Comparison of ENCODE assay signal across 18 cellular contexts in genomic region chr12:55809274-55809673, GRCh38. TPM values are rescaled to one million over a fixed set of nuclear protein-coding genes. Genes with fewer than 3 reads are reported as not detected.
A peak's percentile ranks its signal among the peaks of the same experiment; 100 is the strongest.
DNase-seq lines count a peak whose midpoint lies in the region; ATAC-seq, FAIRE-seq and TF ChIP-seq lines count a peak whose summit lies in the region.
"Had no signal": no experiment of that assay in that cellular context is flagged by ENCODE, and none has a peak within 500 bp of the region (broad histone marks: within the 10 kb centered on the region; RNA-seq: fewer than 3 reads in every experiment).

No MANE protein-coding gene starts in this region.

- POLR2A ChIA-PET in activated CD4-positive, alpha-beta T cell treated with anti-CD3 and anti-CD28 coated beads for 36 hours (lab: Charles Lee) = interaction anchor here (0.7 kb wide), 1 partner anchor 84 kb away, joined by 4 read pairs; no protein-coding TSS in a partner anchor
- POLR2A ChIA-PET in WTC11 (lab: Charles Lee) = interaction anchor here (1.8 kb wide), 1 partner anchor 9 kb away, joined by 5 read pairs; the partner anchor contains the start of genes ORMDL2 and SARNP

- intact Hi-C loops in activated CD4-positive, alpha-beta T cell treated with anti-CD3 and anti-CD28 coated beads for 36 hours (cut with DNase I, micrococcal nuclease) = no loop called here
- intact Hi-C loops in Right ventricle myocardium superior (cut with DNase I) (no loop called here), heart right ventricle (cut with DNase I) (no loop called here)

- H3K4me3 ChIP-seq in heart right ventricle = no peak overlapping the region
- H3K4me3 ChIP-seq: BLaER1, GM12878, GM23338 had no signal

- no peak for ATAC-seq in activated CD4-positive, alpha-beta T cell treated with anti-CD3 and anti-CD28 coated beads for 36 hours
- ATAC-seq in Right ventricle myocardium superior (ENCODE audit: poor library complexity) (peak; percentile 8), heart right ventricle (no peak), WTC11 (no peak)
- no peak for ATAC-seq in stimulated activated effector memory CD8-positive, alpha-beta T cell treated with anti-CD3 and anti-CD28 coated beads, Interleukin-12 subunit alpha, Interleukin-12 subunit beta, amount 100 ng/mL, for 72 hours
- ATAC-seq: GM12878, GM23338 had no signal

- CTCF ChIA-PET in activated CD4-positive, alpha-beta T cell treated with anti-CD3 and anti-CD28 coated beads for 36 hours (lab: Charles Lee) = interaction anchor here (0.6 to 1.3 kb wide), 6 partner anchors 13 to 127 kb away, joined by 3 to 5 read pairs (median 4); no protein-coding TSS in a partner anchor
- CTCF ChIA-PET in WTC11 (lab: Charles Lee) = interaction anchor here (1.6 kb wide), 1 partner anchor 71 kb away, joined by 5 read pairs; no protein-coding TSS in a partner anchor

- no peak overlapping the region for H3K27ac ChIP-seq in heart right ventricle
- H3K27ac ChIP-seq: 22Rv1, BLaER1 had no signal

- TF ChIP-seq CTCF in heart right ventricle (IDR thresholded peaks at IDR 0.05) = no peak
- no peak for TF ChIP-seq CTCF in WTC11 (IDR thresholded peaks at IDR 0.05)

- H3K4me3 Mint-ChIP-seq in activated CD4-positive, alpha-beta T cell treated with anti-CD3 and anti-CD28 coated beads for 36 hours = no peak overlapping the region
- H3K4me3 Mint-ChIP-seq in WTC11 = no peak overlapping the region
- H3K4me3 Mint-ChIP-seq in stimulated activated effector memory CD8-positive, alpha-beta T cell treated with anti-CD3 and anti-CD28 coated beads, Interleukin-12 subunit alpha, Interleukin-12 subunit beta, amount 100 ng/mL, for 72 hours = no peak overlapping the region
- H3K4me3 Mint-ChIP-seq: GM23338 had no signal

- H3K4me1 ChIP-seq in heart right ventricle = peaks cover 0 to 47% (median 17%) of the 10 kb centered on the region in 9 donors

- no peak for FAIRE-seq in HTR-8/SVneo (lab: Jason Lieb, UNC)
- FAIRE-seq: GM12878, GM18507 had no signal

- H3K27ac Mint-ChIP-seq in activated CD4-positive, alpha-beta T cell treated with anti-CD3 and anti-CD28 coated beads for 36 hours = peak overlapping the region; percentile 19
- H3K27ac Mint-ChIP-seq in WTC11 = no peak overlapping the region
- H3K27ac Mint-ChIP-seq in stimulated activated effector memory CD8-positive, alpha-beta T cell treated with anti-CD3 and anti-CD28 coated beads, Interleukin-12 subunit alpha, Interleukin-12 subunit beta, amount 100 ng/mL, for 72 hours = peak overlapping the region; percentile 32
- H3K27ac Mint-ChIP-seq: GM23338 had no signal

- H3K9me3 ChIP-seq in heart right ventricle = no peaks in the 10 kb centered on the region
- H3K9me3 ChIP-seq: BLaER1 had no signal

- no peak for DNase-seq in activated CD4-positive, alpha-beta T cell treated with anti-CD3 and anti-CD28 coated beads for 36 hours
- DNase-seq in activated CD4-positive, alpha-beta T cell treated with anti-CD3 and anti-CD28 coated beads for 4 hours = no peak
- DNase-seq in Right ventricle myocardium superior (no peak), heart right ventricle (no peak), WTC11 (ENCODE audit: low spot score) (no peak), cerebellar nuclear complex (lab: John Stamatoyannopoulos, UW) (no peak), HTR-8/SVneo (ENCODE audit: insufficient read length, low spot score) (no peak)
- no peak for DNase-seq in stimulated activated effector memory CD8-positive, alpha-beta T cell treated with anti-CD3 and anti-CD28 coated beads, Interleukin-12 subunit alpha, Interleukin-12 subunit beta, amount 100 ng/mL, for 72 hours (ENCODE audit: low spot score in 2 of 2)
- DNase-seq: AML-193, Calu3, DMS79, H7 had no signal

- no peaks in the 10 kb centered on the region for H3K27me3 ChIP-seq in heart right ventricle
- H3K27me3 ChIP-seq: BLaER1 had no signal

- peaks cover 33% of the 10 kb centered on the region for H3K4me1 Mint-ChIP-seq in activated CD4-positive, alpha-beta T cell treated with anti-CD3 and anti-CD28 coated beads for 36 hours
- peaks cover 26% of the 10 kb centered on the region for H3K4me1 Mint-ChIP-seq in WTC11
- peaks cover 39% of the 10 kb centered on the region for H3K4me1 Mint-ChIP-seq in stimulated activated effector memory CD8-positive, alpha-beta T cell treated with anti-CD3 and anti-CD28 coated beads, Interleukin-12 subunit alpha, Interleukin-12 subunit beta, amount 100 ng/mL, for 72 hours

- no peaks in the 10 kb centered on the region for H3K9me3 Mint-ChIP-seq in activated CD4-positive, alpha-beta T cell treated with anti-CD3 and anti-CD28 coated beads for 36 hours (ENCODE audit: low read depth)
- H3K9me3 Mint-ChIP-seq in WTC11 = no peaks in the 10 kb centered on the region
- no peaks in the 10 kb centered on the region for H3K9me3 Mint-ChIP-seq in stimulated activated effector memory CD8-positive, alpha-beta T cell treated with anti-CD3 and anti-CD28 coated beads, Interleukin-12 subunit alpha, Interleukin-12 subunit beta, amount 100 ng/mL, for 72 hours
- H3K9me3 Mint-ChIP-seq: GM23338 had no signal

- H3K36me3 Mint-ChIP-seq in activated CD4-positive, alpha-beta T cell treated with anti-CD3 and anti-CD28 coated beads for 36 hours (ENCODE audit: low read depth) = peaks cover 37% of the 10 kb centered on the region
- H3K36me3 Mint-ChIP-seq in WTC11 = peaks cover 14% of the 10 kb centered on the region
- H3K36me3 Mint-ChIP-seq in stimulated activated effector memory CD8-positive, alpha-beta T cell treated with anti-CD3 and anti-CD28 coated beads, Interleukin-12 subunit alpha, Interleukin-12 subunit beta, amount 100 ng/mL, for 72 hours = peaks cover 95% of the 10 kb centered on the region

- H3K27me3 Mint-ChIP-seq in activated CD4-positive, alpha-beta T cell treated with anti-CD3 and anti-CD28 coated beads for 36 hours = no peaks in the 10 kb centered on the region
- H3K27me3 Mint-ChIP-seq in WTC11 (ENCODE audit: low read depth) = no peaks in the 10 kb centered on the region

- 81 to 84% methylated on average over 5 of the region's 5 CpGs for WGBS in heart right ventricle, 2 donors

- peaks cover 0 to 72% (median 15%) of the 10 kb centered on the region in 9 donors for H3K36me3 ChIP-seq in heart right ventricle

TF ChIP-seq in WTC11, 78 proteins besides CTCF, POLR2A, EP300 and RAD21:
- TF ChIP-seq ZNF121 (CRISPR knock-in tag; IDR thresholded peaks at IDR 0.05) (peak; percentile 82), ZNF396 (CRISPR knock-in tag; IDR thresholded peaks at IDR 0.05; ENCODE audit: borderline replicate concordance) (no peak), CREM (CRISPR knock-in tag; IDR thresholded peaks at IDR 0.05) (no peak), FOXP1 (CRISPR knock-in tag; IDR thresholded peaks at IDR 0.05; ENCODE audit: borderline replicate concordance) (no peak)
TF ChIP-seq in WTC11: peak in this region for 1.

RNA-seq across cellular contexts. Expression of gene SARNP, which starts 8.2 kb away (rescaled TPM):
- total RNA-seq in activated CD4-positive, alpha-beta T cell treated with anti-CD3 and anti-CD28 coated beads for 36 hours = 100 to 1,000 TPM; 111 to 114 TPM
- total RNA-seq in Right ventricle myocardium superior (48.0 TPM), heart right ventricle (10 to 100 TPM; 47.5 to 58.0 (median 53.2) TPM), WTC11 (2021) (98.3 to 102 TPM (median 100 TPM) in 3 replicates)
- polyA plus RNA-seq in heart right ventricle = 100 to 1,000 TPM in 1 of 2 donors, 10 to 100 TPM in 1; 90.3 to 136 TPM

RNA-seq across cellular contexts. Expression of gene ORMDL2, which starts 8.6 kb away (rescaled TPM):
- total RNA-seq in activated CD4-positive, alpha-beta T cell treated with anti-CD3 and anti-CD28 coated beads for 36 hours = 10 to 100 TPM; 29.4 to 35.6 TPM
- total RNA-seq in Right ventricle myocardium superior (11.6 TPM), heart right ventricle (10 to 100 TPM; 10.3 to 36.9 (median 17.4) TPM), WTC11 (2021) (32.9 to 37.9 TPM (median 34.8 TPM) in 3 replicates)
- polyA plus RNA-seq in heart right ventricle = 10 to 100 TPM; 33.7 to 82.9 TPM

RNA-seq across cellular contexts. Expression of gene DNAJC14, which starts 20.1 kb away (rescaled TPM):
- total RNA-seq in activated CD4-positive, alpha-beta T cell treated with anti-CD3 and anti-CD28 coated beads for 36 hours = 10 to 100 TPM; 29.9 to 31.1 TPM
- total RNA-seq in Right ventricle myocardium superior (17.2 TPM), heart right ventricle (10 to 100 TPM; 12.5 to 20.8 (median 17.0) TPM), WTC11 (2021) (32.1 to 34.5 TPM (median 34.1 TPM) in 3 replicates)
- polyA plus RNA-seq in heart right ventricle = 10 to 100 TPM in 1 of 2 donors, 1 to 10 TPM in 1; 7.9 to 15.7 TPM

RNA-seq across cellular contexts. Expression of gene MMP19, which starts 33.5 kb away (rescaled TPM):
- not detected for total RNA-seq in activated CD4-positive, alpha-beta T cell treated with anti-CD3 and anti-CD28 coated beads for 36 hours
- total RNA-seq in Right ventricle myocardium superior = 3.4 TPM
- total RNA-seq in heart right ventricle = 10 to 100 TPM in 2 of 10 donors, 1 to 10 TPM in 4, under 1 TPM in 4; 0.72 to 11.5 (median 1.8) TPM
- polyA plus RNA-seq in heart right ventricle = 1 to 10 TPM; 4.3 to 6.0 TPM
- 0.98 to 1.6 TPM (median 1.0 TPM) in 3 replicates for total RNA-seq in WTC11 (2021)
- total RNA-seq: Calu3, GM12878, HT-29 had no signal
